ENCODE assay signal across 1 cellular context in the genomic region with DNA sequence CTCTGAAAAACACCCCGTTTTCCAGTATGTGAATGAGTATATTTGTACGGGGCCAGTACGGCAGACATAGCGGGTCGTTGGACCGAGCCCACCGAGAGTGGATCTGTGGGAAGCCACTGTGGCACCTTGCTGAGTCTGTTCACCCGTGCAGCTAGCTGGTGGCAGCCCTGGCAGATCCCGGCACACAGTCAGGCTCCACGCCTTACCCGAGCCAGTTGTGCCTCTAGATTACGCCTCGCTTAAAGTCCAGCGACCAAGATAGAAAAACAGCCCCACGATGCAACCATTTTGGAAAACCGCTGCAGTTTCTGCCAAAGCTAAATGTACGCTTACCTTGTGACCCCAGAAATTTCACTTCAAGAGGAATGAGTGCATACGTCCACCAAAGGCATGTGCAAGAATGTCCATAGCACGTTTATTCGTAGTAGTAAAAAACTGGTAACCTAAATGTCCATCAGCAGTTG.
TF ChIP-seq lines count a peak whose summit lies in the region.

No MANE protein-coding gene starts in this region.

TF ChIP-seq in K562, 482 proteins besides CTCF, POLR2A, EP300 and RAD21 (continued from another document):
- TF ChIP-seq, protein P1, sequence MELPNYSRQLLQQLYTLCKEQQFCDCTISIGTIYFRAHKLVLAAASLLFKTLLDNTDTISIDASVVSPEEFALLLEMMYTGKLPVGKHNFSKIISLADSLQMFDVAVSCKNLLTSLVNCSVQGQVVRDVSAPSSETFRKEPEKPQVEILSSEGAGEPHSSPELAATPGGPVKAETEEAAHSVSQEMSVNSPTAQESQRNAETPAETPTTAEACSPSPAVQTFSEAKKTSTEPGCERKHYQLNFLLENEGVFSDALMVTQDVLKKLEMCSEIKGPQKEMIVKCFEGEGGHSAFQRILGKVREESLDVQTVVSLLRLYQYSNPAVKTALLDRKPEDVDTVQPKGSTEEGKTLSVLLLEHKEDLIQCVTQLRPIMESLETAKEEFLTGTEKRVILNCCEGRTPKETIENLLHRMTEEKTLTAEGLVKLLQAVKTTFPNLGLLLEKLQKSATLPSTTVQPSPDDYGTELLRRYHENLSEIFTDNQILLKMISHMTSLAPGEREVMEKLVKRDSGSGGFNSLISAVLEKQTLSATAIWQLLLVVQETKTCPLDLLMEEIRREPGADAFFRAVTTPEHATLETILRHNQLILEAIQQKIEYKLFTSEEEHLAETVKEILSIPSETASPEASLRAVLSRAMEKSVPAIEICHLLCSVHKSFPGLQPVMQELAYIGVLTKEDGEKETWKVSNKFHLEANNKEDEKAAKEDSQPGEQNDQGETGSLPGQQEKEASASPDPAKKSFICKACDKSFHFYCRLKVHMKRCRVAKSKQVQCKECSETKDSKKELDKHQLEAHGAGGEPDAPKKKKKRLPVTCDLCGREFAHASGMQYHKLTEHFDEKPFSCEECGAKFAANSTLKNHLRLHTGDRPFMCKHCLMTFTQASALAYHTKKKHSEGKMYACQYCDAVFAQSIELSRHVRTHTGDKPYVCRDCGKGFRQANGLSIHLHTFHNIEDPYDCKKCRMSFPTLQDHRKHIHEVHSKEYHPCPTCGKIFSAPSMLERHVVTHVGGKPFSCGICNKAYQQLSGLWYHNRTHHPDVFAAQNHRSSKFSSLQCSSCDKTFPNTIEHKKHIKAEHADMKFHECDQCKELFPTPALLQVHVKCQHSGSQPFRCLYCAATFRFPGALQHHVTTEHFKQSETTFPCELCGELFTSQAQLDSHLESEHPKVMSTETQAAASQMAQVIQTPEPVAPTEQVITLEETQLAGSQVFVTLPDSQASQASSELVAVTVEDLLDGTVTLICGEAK (IDR thresholded peaks at IDR 0.05): 0 out of 2 replicates have a peak, but pooled peaks have one; percentile 25
- TF ChIP-seq, protein P1 (CRISPR knock-in tag; IDR thresholded peaks at IDR 0.05): no peak
- peak in 1 of 3 experiments; percentile 82 for TF ChIP-seq YY1 (IDR thresholded peaks at IDR 0.05; ENCODE audit: borderline replicate concordance in 1 of 3, control insufficient read depth in 1 of 3, extremely low read depth in 1 of 3, insufficient read depth in 3 of 3, insufficient read length in 1 of 3, insufficient replicate concordance in 2 of 3, low read depth in 1 of 3, low read length in 2 of 3)
- peak in 1 of 2 experiments; percentile 50; a peak in 1 of 4 replicates for TF ChIP-seq SIN3A (IDR thresholded peaks at IDR 0.05; ENCODE audit: borderline replicate concordance in 2 of 2, control insufficient read depth in 1 of 2, low read depth in 2 of 2, low read length in 2 of 2)
- TF ChIP-seq GABPB1 (CRISPR knock-in tag; IDR thresholded peaks at IDR 0.05): peak; percentile 5; the same call in 1 of the 2 replicates
- TF ChIP-seq, protein P2, sequence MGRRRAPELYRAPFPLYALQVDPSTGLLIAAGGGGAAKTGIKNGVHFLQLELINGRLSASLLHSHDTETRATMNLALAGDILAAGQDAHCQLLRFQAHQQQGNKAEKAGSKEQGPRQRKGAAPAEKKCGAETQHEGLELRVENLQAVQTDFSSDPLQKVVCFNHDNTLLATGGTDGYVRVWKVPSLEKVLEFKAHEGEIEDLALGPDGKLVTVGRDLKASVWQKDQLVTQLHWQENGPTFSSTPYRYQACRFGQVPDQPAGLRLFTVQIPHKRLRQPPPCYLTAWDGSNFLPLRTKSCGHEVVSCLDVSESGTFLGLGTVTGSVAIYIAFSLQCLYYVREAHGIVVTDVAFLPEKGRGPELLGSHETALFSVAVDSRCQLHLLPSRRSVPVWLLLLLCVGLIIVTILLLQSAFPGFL (CRISPR knock-in tag; IDR thresholded peaks at IDR 0.05): 0 out of 2 replicates have a peak, but pooled peaks have one; percentile 12
- 0 out of 2 replicates have a peak, but pooled peaks have one; percentile 21 for TF ChIP-seq CTBP1 (IDR thresholded peaks at IDR 0.05; ENCODE audit: borderline replicate concordance)
- TF ChIP-seq GTF2E2 (tag; IDR thresholded peaks at IDR 0.05): 0 out of 2 replicates have a peak, but pooled peaks have one; percentile 28
- TF ChIP-seq, protein P3, sequence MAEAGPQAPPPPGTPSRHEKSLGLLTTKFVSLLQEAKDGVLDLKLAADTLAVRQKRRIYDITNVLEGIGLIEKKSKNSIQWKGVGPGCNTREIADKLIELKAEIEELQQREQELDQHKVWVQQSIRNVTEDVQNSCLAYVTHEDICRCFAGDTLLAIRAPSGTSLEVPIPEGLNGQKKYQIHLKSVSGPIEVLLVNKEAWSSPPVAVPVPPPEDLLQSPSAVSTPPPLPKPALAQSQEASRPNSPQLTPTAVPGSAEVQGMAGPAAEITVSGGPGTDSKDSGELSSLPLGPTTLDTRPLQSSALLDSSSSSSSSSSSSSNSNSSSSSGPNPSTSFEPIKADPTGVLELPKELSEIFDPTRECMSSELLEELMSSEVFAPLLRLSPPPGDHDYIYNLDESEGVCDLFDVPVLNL (CRISPR knock-in tag; IDR thresholded peaks at IDR 0.05; ENCODE audit: low read depth): peak; percentile 6; the same call in 1 of the 2 replicates
- TF ChIP-seq, protein P4, sequence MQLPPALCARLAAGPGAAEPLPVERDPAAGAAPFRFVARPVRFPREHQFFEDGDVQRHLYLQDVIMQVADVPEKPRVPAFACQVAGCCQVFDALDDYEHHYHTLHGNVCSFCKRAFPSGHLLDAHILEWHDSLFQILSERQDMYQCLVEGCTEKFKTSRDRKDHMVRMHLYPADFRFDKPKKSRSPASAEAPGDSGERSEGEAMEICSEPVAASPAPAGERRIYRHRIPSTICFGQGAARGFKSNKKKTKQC (CRISPR knock-in tag; IDR thresholded peaks at IDR 0.05): 0 out of 2 replicates have a peak, but pooled peaks have one; percentile 11
- TF ChIP-seq ELF4 (CRISPR knock-in tag; IDR thresholded peaks at IDR 0.05): no peak; the same call in 1 of the 2 replicates
- TF ChIP-seq KDM4B (IDR thresholded peaks at IDR 0.05; ENCODE audit: borderline replicate concordance in 2 of 2, low read depth in 1 of 2): no peak
- TF ChIP-seq RBM22 (IDR thresholded peaks at IDR 0.05; ENCODE audit: low read depth, low read length, poor library complexity, severe bottlenecking): no peak
- TF ChIP-seq ASH1L (IDR thresholded peaks at IDR 0.05; ENCODE audit: borderline replicate concordance, low read depth, partially characterized antibody): no peak
- TF ChIP-seq, protein P5, sequence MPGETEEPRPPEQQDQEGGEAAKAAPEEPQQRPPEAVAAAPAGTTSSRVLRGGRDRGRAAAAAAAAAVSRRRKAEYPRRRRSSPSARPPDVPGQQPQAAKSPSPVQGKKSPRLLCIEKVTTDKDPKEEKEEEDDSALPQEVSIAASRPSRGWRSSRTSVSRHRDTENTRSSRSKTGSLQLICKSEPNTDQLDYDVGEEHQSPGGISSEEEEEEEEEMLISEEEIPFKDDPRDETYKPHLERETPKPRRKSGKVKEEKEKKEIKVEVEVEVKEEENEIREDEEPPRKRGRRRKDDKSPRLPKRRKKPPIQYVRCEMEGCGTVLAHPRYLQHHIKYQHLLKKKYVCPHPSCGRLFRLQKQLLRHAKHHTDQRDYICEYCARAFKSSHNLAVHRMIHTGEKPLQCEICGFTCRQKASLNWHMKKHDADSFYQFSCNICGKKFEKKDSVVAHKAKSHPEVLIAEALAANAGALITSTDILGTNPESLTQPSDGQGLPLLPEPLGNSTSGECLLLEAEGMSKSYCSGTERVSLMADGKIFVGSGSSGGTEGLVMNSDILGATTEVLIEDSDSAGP (CRISPR knock-in tag; IDR thresholded peaks at IDR 0.05): 0 out of 2 replicates have a peak, but pooled peaks have one; percentile 48
- no peak for TF ChIP-seq TCF7 (IDR thresholded peaks at IDR 0.05; ENCODE audit: borderline replicate concordance)
- TF ChIP-seq, protein P6, sequence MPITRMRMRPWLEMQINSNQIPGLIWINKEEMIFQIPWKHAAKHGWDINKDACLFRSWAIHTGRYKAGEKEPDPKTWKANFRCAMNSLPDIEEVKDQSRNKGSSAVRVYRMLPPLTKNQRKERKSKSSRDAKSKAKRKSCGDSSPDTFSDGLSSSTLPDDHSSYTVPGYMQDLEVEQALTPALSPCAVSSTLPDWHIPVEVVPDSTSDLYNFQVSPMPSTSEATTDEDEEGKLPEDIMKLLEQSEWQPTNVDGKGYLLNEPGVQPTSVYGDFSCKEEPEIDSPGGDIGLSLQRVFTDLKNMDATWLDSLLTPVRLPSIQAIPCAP (CRISPR knock-in tag; IDR thresholded peaks at IDR 0.05; ENCODE audit: borderline replicate concordance): peak; percentile 86; the same call in 1 of the 2 replicates
- TF ChIP-seq ZBTB7A (IDR thresholded peaks at IDR 0.05; ENCODE audit: borderline replicate concordance, control insufficient read depth, low read depth, low read length): peak; percentile 48; the same call in 1 of the 2 replicates
TF ChIP-seq in K562: peak in this region for 18.
